ENCODE assay signal across 8 cellular contexts in genomic region chr4:76147454-76148141, GRCh38. TPM values are rescaled to one million over a fixed set of nuclear protein-coding genes. Genes with fewer than 3 reads are reported as not detected.
DNase-seq lines count a peak whose midpoint lies in the region; ATAC-seq and TF ChIP-seq lines count a peak whose summit lies in the region.

No MANE protein-coding gene starts in this region.

- ATAC-seq in GM18873 (IDR thresholded peaks at IDR 0.05; ENCODE audit: low FRiP score, unreplicated experiment) (peak; percentile 17), HG03159 (IDR thresholded peaks at IDR 0.05; ENCODE audit: unreplicated experiment) (peak; percentile 32)

- no peak for TF ChIP-seq CTCF in AG09309 (IDR thresholded peaks at IDR 0.05; ENCODE audit: control insufficient read depth, insufficient read depth, low read depth, low read length, missing control alignments)

- H3K4me3 ChIP-seq in AG09309 (ENCODE audit: control insufficient read depth, low read depth, low read length): peak overlapping the region; percentile 72

- no peak for DNase-seq in AG09309 (ENCODE audit: low read depth)
- peak; percentile 24 for DNase-seq in NCI-H460 (ENCODE audit: extremely low read depth, low read depth)
- DNase-seq in activated CD4-positive, alpha-beta T cell treated with anti-CD3 and anti-CD28 coated beads for 48 hours: peak; percentile 69
- DNase-seq in effector CD8-positive, alpha-beta T cell (lab: John Stamatoyannopoulos, UW): peak; percentile 36
- peak; percentile 36 for DNase-seq in medulla oblongata (ENCODE audit: extremely low spot score)
- peak; percentile 16 for DNase-seq in stimulated activated CD8-positive, alpha-beta memory T cell treated with anti-CD3 and anti-CD28 coated beads, Interleukin-4, amount 100 ng/mL, for 24 hours (ENCODE audit: low read depth)

RNA-seq across cellular contexts. Expression of gene NUP54, which starts 0.6 kb away (rescaled TPM):
- 31.7 and 37.3 TPM in 2 replicates for total RNA-seq in NCI-H460 (2014; rRNA removed; shearing (Covaris generic))
- 35.3 and 43.6 TPM in 2 replicates for polyA plus RNA-seq in NCI-H460 (2014; cell fraction: nucleus; rRNA removed)
